In genomic region chr7:860149-860548, GRCh38 we compare ENCODE assay signal across 21 cellular contexts. TPM values are rescaled to one million over a fixed set of nuclear protein-coding genes. Genes with fewer than 3 reads are reported as not detected.
DNase-seq lines count a peak whose midpoint lies in the region; ATAC-seq, FAIRE-seq and TF ChIP-seq lines count a peak whose summit lies in the region.
"Had no signal": no experiment of that assay in that cellular context is flagged by ENCODE, and none has a peak within 500 bp of the region (broad histone marks: within the 10 kb centered on the region; RNA-seq: fewer than 3 reads in every experiment).

No MANE protein-coding gene starts in this region.

- DNase-seq in Caco-2 (no peak), HTR-8/SVneo (ENCODE audit: insufficient read length, low spot score) (no peak), head of caudate nucleus (peak in 37 of 42 donors; percentile 37 to 87 (median 65)), smooth muscle cell (lab: John Stamatoyannopoulos, UW; ENCODE audit: unreplicated experiment) (no peak), NCI-H1436 (lab: John Stamatoyannopoulos, UW) (no peak)
- DNase-seq: BE2C, DND-41, GM23248, HCEC 1CT, IMR-90, NCI-H1105, NCI-H2029 treated with DMSO at 0.1 percent for 48 hours, NCI-H226, NCI-H524, NCI-H82, Peyer's patch had no signal

- peaks cover 42% of the 10 kb centered on the region for H3K4me1 Mint-ChIP-seq in Caco-2 (ENCODE audit: low read depth, unreplicated experiment)

- BruUV-seq in Caco-2 (replicated peaks; lab: Mats Ljungman, UMichigan): no TSS peak

- peak overlapping the region; percentile 57 for H3K4me3 Mint-ChIP-seq in Caco-2 (ENCODE audit: unreplicated experiment)

- intact Hi-C loops in Caco-2 (cut with micrococcal nuclease; ENCODE audit: unreplicated experiment) (no loop called here), head of caudate nucleus (cut with DNase I) (loop anchor here (5.0 kb wide), 1 partner anchor 38 kb away; no protein-coding TSS in a partner anchor)

- CTCF ChIA-PET in Caco-2 (lab: Charles Lee): interaction anchor here (0.7 to 3.3 kb wide), 5 partner anchors 13 to 538 kb away, joined by 3 to 16 read pairs (median 8); partner anchors contain the start of gene SUN1

- no peaks in the 10 kb centered on the region for H3K79me2 ChIP-seq in smooth muscle cell (ENCODE audit: low read depth)

- H3K36me3 ChIP-seq in Caco-2 (ENCODE audit: control insufficient read depth, insufficient read depth, low read length) (peaks cover 4% of the 10 kb centered on the region), smooth muscle cell (ENCODE audit: low read depth) (peaks cover 13% of the 10 kb centered on the region)

- ATAC-seq in GM21360 (IDR thresholded peaks at IDR 0.05; ENCODE audit: unreplicated experiment) (no peak), GM18870 (IDR thresholded peaks at IDR 0.05; ENCODE audit: unreplicated experiment) (no peak)
- ATAC-seq: A549 had no signal

- H3K4me1 ChIP-seq in Caco-2 (peaks cover 38% of the 10 kb centered on the region), smooth muscle cell (ENCODE audit: low read depth) (no peaks in the 10 kb centered on the region)
- H3K4me1 ChIP-seq: BE2C had no signal

- TF ChIP-seq CTCF in Caco-2 (IDR thresholded peaks at IDR 0.05; ENCODE audit: insufficient read depth in 1 of 2, low read depth in 1 of 2, low read length in 1 of 2, severe bottlenecking in 1 of 2, unreplicated experiment in 1 of 2) (no peak), smooth muscle cell (IDR thresholded peaks at IDR 0.05; ENCODE audit: borderline replicate concordance, insufficient read depth, poor library complexity, severe bottlenecking) (no peak)

- no peaks in the 10 kb centered on the region for H4K20me1 ChIP-seq in smooth muscle cell (ENCODE audit: low read depth)

- no peak overlapping the region for H2AFZ ChIP-seq in smooth muscle cell (ENCODE audit: low read depth)
- H2AFZ ChIP-seq: GM23248 had no signal

- peaks cover 92% of the 10 kb centered on the region for H3K36me3 Mint-ChIP-seq in Caco-2 (ENCODE audit: insufficient read depth, unreplicated experiment)

- peak; percentile 40 for FAIRE-seq in HTR-8/SVneo (lab: Jason Lieb, UNC)
- FAIRE-seq: A549, GM12891 had no signal

- no peak overlapping the region for H3K4me2 ChIP-seq in smooth muscle cell
- H3K4me2 ChIP-seq: A549, KMS-11 had no signal

- H3F3A ChIP-seq in smooth muscle cell (ENCODE audit: low read depth): no peaks in the 10 kb centered on the region

- POLR2A ChIA-PET in Caco-2 (lab: Charles Lee): interaction anchor here (1.4 kb wide), 1 partner anchor 43 kb away, joined by 3 read pairs; no protein-coding TSS in a partner anchor

- H3K9me3 ChIP-seq in Caco-2: no peaks in the 10 kb centered on the region
- H3K9me3 ChIP-seq in smooth muscle cell (replicated peaks; ENCODE audit: low read depth): no peaks in the 10 kb centered on the region
- H3K9me3 ChIP-seq: A549, BE2C, Peyer's patch had no signal

- no peak overlapping the region for H3K9ac ChIP-seq in smooth muscle cell (ENCODE audit: low read depth)
- H3K9ac ChIP-seq: GM23248, KMS-11 had no signal

- H3K27ac ChIP-seq in smooth muscle cell (ENCODE audit: low read depth): peak overlapping the region; percentile 44
- H3K27ac ChIP-seq: A549, GM23248, KMS-11, Peyer's patch had no signal

- H3K4me3 ChIP-seq in Caco-2 (ENCODE audit: low read depth, low read length): no peak overlapping the region
- H3K4me3 ChIP-seq in smooth muscle cell: no peak overlapping the region
- H3K4me3 ChIP-seq: A549, GM23248, Peyer's patch had no signal

- H3K27me3 ChIP-seq in Caco-2 (replicated peaks; ENCODE audit: control insufficient read depth, insufficient read depth, low read length): no peaks in the 10 kb centered on the region
- no peaks in the 10 kb centered on the region for H3K27me3 ChIP-seq in smooth muscle cell (ENCODE audit: low read depth)
- H3K27me3 ChIP-seq: BE2C, Peyer's patch had no signal

- no peaks in the 10 kb centered on the region for H3K27me3 Mint-ChIP-seq in Caco-2 (ENCODE audit: insufficient read depth, unreplicated experiment)

- WGBS in smooth muscle cell (ENCODE audit: low lambda C conversion rate): 77% methylated on average over 21 of the region's 21 CpGs

- no peaks in the 10 kb centered on the region for H3K9me3 Mint-ChIP-seq in Caco-2 (ENCODE audit: unreplicated experiment)

- H3K27ac Mint-ChIP-seq in Caco-2 (ENCODE audit: unreplicated experiment): peak overlapping the region; percentile 87

RNA-seq across cellular contexts. Expression of gene GET4, which starts 16.2 kb away (rescaled TPM):
- total RNA-seq in Caco-2 (2022): 124 and 130 TPM in 2 replicates
- total RNA-seq in smooth muscle cell: 17.0 and 26.3 TPM in 2 replicates
- polyA plus RNA-seq in smooth muscle cell: 39.9 and 52.3 TPM in 2 replicates

RNA-seq across cellular contexts. Expression of gene SUN1, which starts 27.9 kb away (rescaled TPM):
- total RNA-seq in Caco-2 (2022) (141 and 146 TPM in 2 replicates), smooth muscle cell (55.4 and 90.3 TPM in 2 replicates)
- polyA plus RNA-seq in smooth muscle cell: 50.7 and 70.6 TPM in 2 replicates

Comparison
In these comparisons a context has a peak if more than half of its experiments do, and no peak if none do; other contexts are left out.
1. DNase-seq: peak in head of caudate nucleus (37 of 42); none in Caco-2 (0 of 2), HTR-8/SVneo (single experiment), smooth muscle cell (single experiment) and NCI-H1436 (single experiment).